Comparison of ENCODE assay signal across 1 cellular context in genomic region chr18:3147935-3148554, GRCh38.
TF ChIP-seq lines count a peak whose summit lies in the region.

No MANE protein-coding gene starts in this region.

TF ChIP-seq in K562, 482 proteins besides CTCF, POLR2A, EP300 and RAD21 (continued from another document and continues in another):
- 0 out of 2 replicates have a peak, but pooled peaks have one; percentile 13 for TF ChIP-seq ZBTB40 (IDR thresholded peaks at IDR 0.05)
- no peak for TF ChIP-seq ZBTB40 (CRISPR knock-in tag; IDR thresholded peaks at IDR 0.05)
- no peak for TF ChIP-seq KAT7 (CRISPR knock-in tag; IDR thresholded peaks at IDR 0.05; ENCODE audit: borderline replicate concordance)
- no peak for TF ChIP-seq ZBTB7A (IDR thresholded peaks at IDR 0.05; ENCODE audit: borderline replicate concordance, control insufficient read depth, low read depth, low read length)
- no peak for TF ChIP-seq ZNF274 (IDR thresholded peaks at IDR 0.05; ENCODE audit: borderline replicate concordance, low read depth, low read length)
- no peak for TF ChIP-seq ZBTB17 (CRISPR knock-in tag; IDR thresholded peaks at IDR 0.05)
- no peak for TF ChIP-seq MAX (CRISPR knock-in tag; IDR thresholded peaks at IDR 0.05)
- no peak for TF ChIP-seq ZBTB49 (CRISPR knock-in tag; IDR thresholded peaks at IDR 0.05; ENCODE audit: borderline replicate concordance)
- TF ChIP-seq PKNOX1 (IDR thresholded peaks at IDR 0.05) = no peak
- no peak for TF ChIP-seq ETV1 (tag; conservative IDR thresholded peaks at IDR 0.05; ENCODE audit: low read depth)
- TF ChIP-seq RHOXF2B (CRISPR knock-in tag; conservative IDR thresholded peaks at IDR 0.05) = no peak
- no peak for TF ChIP-seq KLF1 (tag; IDR thresholded peaks at IDR 0.05)
- TF ChIP-seq HLTF (IDR thresholded peaks at IDR 0.05) = no peak
- 0 out of 2 replicates have a peak, but pooled peaks have one; percentile 15 for TF ChIP-seq FOSL1 (tag; conservative IDR thresholded peaks at IDR 0.05)
- TF ChIP-seq ZKSCAN1 (IDR thresholded peaks at IDR 0.05; ENCODE audit: low read depth, low read length) = peak; percentile 86
- no peak for TF ChIP-seq MGA (IDR thresholded peaks at IDR 0.05)
- no peak for TF ChIP-seq HSF4 (CRISPR knock-in tag; IDR thresholded peaks at IDR 0.05; ENCODE audit: borderline replicate concordance)
- no peak for TF ChIP-seq TCF7 (IDR thresholded peaks at IDR 0.05; ENCODE audit: borderline replicate concordance)
- TF ChIP-seq E2F5 (CRISPR knock-in tag; IDR thresholded peaks at IDR 0.05) = no peak
- TF ChIP-seq ETV6 (IDR thresholded peaks at IDR 0.05; ENCODE audit: borderline replicate concordance in 1 of 2, low read depth in 2 of 2, low read length in 1 of 2) = no peak
- TF ChIP-seq ETV6 (CRISPR knock-in tag; IDR thresholded peaks at IDR 0.05; ENCODE audit: borderline replicate concordance) = no peak
- TF ChIP-seq MIER1 (IDR thresholded peaks at IDR 0.05; ENCODE audit: low read depth) = no peak
- TF ChIP-seq NFIC (IDR thresholded peaks at IDR 0.05) = no peak
- TF ChIP-seq TAF7 (tag; IDR thresholded peaks at IDR 0.05) = no peak
- no peak for TF ChIP-seq GABPB2 (CRISPR knock-in tag; conservative IDR thresholded peaks at IDR 0.05)
- TF ChIP-seq STAT5B (CRISPR knock-in tag; IDR thresholded peaks at IDR 0.05) = no peak
- TF ChIP-seq NR2C2 (CRISPR knock-in tag; IDR thresholded peaks at IDR 0.05) = no peak
- TF ChIP-seq NR2C2 (tag; IDR thresholded peaks at IDR 0.05) = no peak
- no peak for TF ChIP-seq FOXJ3 (CRISPR knock-in tag; IDR thresholded peaks at IDR 0.05)
- TF ChIP-seq POLR3A (IDR thresholded peaks at IDR 0.05; ENCODE audit: borderline replicate concordance, extremely low read depth, insufficient read depth, insufficient read length) = no peak
- TF ChIP-seq MAFG (tag; conservative IDR thresholded peaks at IDR 0.05) = peak; percentile 85
